In the genomic region with DNA sequence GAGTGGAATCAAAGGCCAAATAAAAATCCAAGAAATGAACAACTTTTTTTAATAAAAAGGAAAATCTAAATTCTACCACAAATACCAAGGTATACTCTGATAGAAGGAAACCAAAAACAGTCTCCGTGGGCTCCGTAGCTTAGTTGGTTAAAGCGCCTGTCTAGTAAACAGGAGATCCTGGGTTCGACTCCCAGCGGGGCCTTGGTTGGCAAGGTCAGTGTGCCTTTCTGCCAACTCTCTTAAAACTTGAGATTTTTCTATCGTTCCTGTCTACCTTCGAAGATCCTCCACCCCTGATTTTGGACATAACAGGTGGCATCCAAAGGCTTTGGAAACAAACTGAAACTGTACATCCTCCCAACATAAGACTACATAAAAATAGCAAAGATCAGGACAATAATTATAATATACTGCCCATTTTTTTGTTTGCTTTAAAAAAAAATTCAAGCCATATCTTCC, we compare ENCODE assay signal across 17 cellular contexts.
A peak's percentile ranks its signal among the peaks of the same experiment; 100 is the strongest.
DNase-seq lines count a peak whose midpoint lies in the region; ATAC-seq, FAIRE-seq and TF ChIP-seq lines count a peak whose summit lies in the region.
"Had no signal": no experiment of that assay in that cellular context is flagged by ENCODE, and none has a peak within 500 bp of the region (broad histone marks: within the 10 kb centered on the region; RNA-seq: fewer than 3 reads in every experiment).

No MANE protein-coding gene starts in this region.

- no peaks in the 10 kb centered on the region for H3K79me2 ChIP-seq in K562 (ENCODE audit: control insufficient read depth, insufficient read depth, low read length)
- H3K79me2 ChIP-seq: hepatocyte had no signal

- intact Hi-C loops in A673 (cut with micrococcal nuclease; ENCODE audit: unreplicated experiment): no loop called here
- intact Hi-C loops in K562 (cut with micrococcal nuclease): loop anchor here (5.0 kb wide), 1 partner anchor 216 kb away; no protein-coding TSS in a partner anchor

- peak overlapping the region; percentile 86 for H3K4me2 ChIP-seq in K562 (ENCODE audit: insufficient read depth, low read length)
- H3K4me2 ChIP-seq: hepatocyte, neural progenitor cell had no signal

- H4K20me1 ChIP-seq in K562 (replicated peaks; ENCODE audit: control insufficient read depth, insufficient read depth, low read length): no peaks in the 10 kb centered on the region

- H3K4me3 ChIP-seq in A673 (ENCODE audit: low read depth, low read length, poor library complexity, severe bottlenecking): no peak overlapping the region
- H3K4me3 ChIP-seq in NB4 (ENCODE audit: low read depth, low read length): no peak overlapping the region
- H3K4me3 ChIP-seq in K562: peak overlapping the region; percentile 63
- H3K4me3 ChIP-seq: cardiac muscle cell, hepatocyte, lower lobe of right lung, neural progenitor cell had no signal

- no peak for TF ChIP-seq CTCF in A673 (conservative IDR thresholded peaks at IDR 0.05; ENCODE audit: low read depth, low read length)
- TF ChIP-seq CTCF in NB4 (IDR thresholded peaks at IDR 0.05; ENCODE audit: low read depth, low read length): no peak
- no peak for TF ChIP-seq CTCF in K562 (IDR thresholded peaks at IDR 0.05 in 2 of 3, conservative IDR thresholded peaks at IDR 0.05 in 1 of 3; ENCODE audit: insufficient read depth in 2 of 3, low read depth in 1 of 3, low read length in 3 of 3)

- 1% methylated on average over 7 of the region's 7 CpGs for WGBS in K562 (ENCODE audit: insufficient coverage, low coverage, missing lambda C conversion rate)

- FAIRE-seq in G401.6 (lab: Jason Lieb, UNC) (peak; percentile 91), K562 (lab: Jason Lieb, UNC) (no peak)

- H3K27me3 ChIP-seq in A673 (replicated peaks; ENCODE audit: insufficient read depth, low read depth, low read length, poor library complexity) (peaks cover 4% of the 10 kb centered on the region), K562 (ENCODE audit: control insufficient read depth in 2 of 2, insufficient read depth in 2 of 2, low read length in 2 of 2) (no peaks in the 10 kb centered on the region)

- CTCF ChIA-PET in A673 (lab: Charles Lee) (no interaction called here), K562 (lab: Yijun Ruan, JAX; ENCODE audit: low intra/inter-chr PET ratio) (no interaction called here)

- peak overlapping the region; percentile 92 for H2AFZ ChIP-seq in K562 (ENCODE audit: low read depth, low read length)
- H2AFZ ChIP-seq: hepatocyte, neural progenitor cell had no signal

- no peak for TF ChIP-seq POLR2A in NB4 (IDR thresholded peaks at IDR 0.05; ENCODE audit: extremely low read depth, insufficient read length)
- no peak for TF ChIP-seq POLR2A in K562 (conservative IDR thresholded peaks at IDR 0.05)

- no peaks in the 10 kb centered on the region for H3K36me3 ChIP-seq in A673 (ENCODE audit: insufficient read depth, low read length, poor library complexity, severe bottlenecking)
- H3K36me3 ChIP-seq in K562 (ENCODE audit: control insufficient read depth, insufficient read depth, low read length): no peaks in the 10 kb centered on the region
- H3K36me3 ChIP-seq: cardiac muscle cell, lower lobe of right lung, neural progenitor cell had no signal

- no peaks in the 10 kb centered on the region for H3K9me1 ChIP-seq in K562 (ENCODE audit: control insufficient read depth, insufficient read depth, low read length)

- peak overlapping the region in 1 of 2 experiments; percentile 86; a peak in 2 of 4 replicates for H3K9ac ChIP-seq in K562 (ENCODE audit: insufficient read depth in 1 of 2, low read depth in 2 of 2, low read length in 2 of 2)
- H3K9ac ChIP-seq: neural progenitor cell had no signal

- H3K27ac ChIP-seq in A673 (ENCODE audit: low read depth, low read length, poor library complexity, severe bottlenecking): no peak overlapping the region
- peak overlapping the region; percentile 80; the same call in 2 of the 3 replicates for H3K27ac ChIP-seq in K562 (ENCODE audit: extremely low read depth, low read depth, low read length)
- H3K27ac ChIP-seq: cardiac muscle cell, hepatocyte, HL-60, lower lobe of right lung, neural progenitor cell had no signal

- peak; percentile 50 for ATAC-seq in K562
- no peak for ATAC-seq in HG02610 (IDR thresholded peaks at IDR 0.05; ENCODE audit: unreplicated experiment)
- ATAC-seq: lower lobe of right lung had no signal

- POLR2A ChIA-PET in A673 (lab: Charles Lee; ENCODE audit: low non-redundant PET) (no interaction called here), K562 (lab: Yijun Ruan, JAX) (interaction anchor here (0.6 to 2.1 kb wide), 7 partner anchors 12 to 1582 kb away, joined by 3 to 8 read pairs (median 4); no protein-coding TSS in a partner anchor)

- peak; percentile 75 for DNase-seq in A673 (ENCODE audit: low spot score)
- peak; percentile 34 for DNase-seq in NB4 (ENCODE audit: low read depth)
- peak; percentile 51 to 93 (median 70) for DNase-seq in K562 (ENCODE audit: extremely low read depth in 1 of 4, low spot score in 3 of 4)
- no peak for DNase-seq in NCI-H128 (lab: John Stamatoyannopoulos, UW; ENCODE audit: unreplicated experiment)
- DNase-seq in KBM-7: no peak
- no peak for DNase-seq in Kasumi-1 (lab: John Stamatoyannopoulos, UW)
- DNase-seq: activated CD8-positive, alpha-beta memory T cell treated with anti-CD3 and anti-CD28 coated beads for 24 hours; activated naive CD4-positive, alpha-beta T cell treated with anti-CD3 and anti-CD28 coated beads for 36 hours; C1 segment of cervical spinal cord; lower lobe of right lung; NCI-H1417 treated with DMSO at 0.1 percent for 48 hours had no signal

- 0 out of 4 replicates have a peak, but pooled peaks of 1 of the 2 experiments have one; percentile 9 for TF ChIP-seq RAD21 in K562 (CRISPR knock-in tag; conservative IDR thresholded peaks at IDR 0.05 in 1 of 2, IDR thresholded peaks at IDR 0.05 in 1 of 2)

- BruUV-seq in A673 (replicated peaks; lab: Mats Ljungman, UMichigan): no TSS peak
- no TSS peak for BruUV-seq in K562 (replicated peaks; lab: Mats Ljungman, UMichigan)

- H3K9me3 ChIP-seq in A673 (ENCODE audit: low read depth, low read length, poor library complexity, severe bottlenecking) (no peaks in the 10 kb centered on the region), K562 (replicated peaks; ENCODE audit: control insufficient read depth, insufficient read depth, low read depth, low read length) (no peaks in the 10 kb centered on the region)
- H3K9me3 ChIP-seq: lower lobe of right lung had no signal

- peak; percentile 65 for TF ChIP-seq EP300 in K562 (IDR thresholded peaks at IDR 0.05; ENCODE audit: low read length)

- in situ Hi-C loops in K562 (cut with MboI) (no loop called here), KBM-7 (cut with MboI; ENCODE audit: low pct_unique_long_range_greater_than_20kb, low sequenced_read_pairs) (no loop called here)

- no peaks in the 10 kb centered on the region for H3K4me1 ChIP-seq in A673 (ENCODE audit: insufficient read depth, low read length, poor library complexity, severe bottlenecking)
- peaks cover 7 to 10% of the 10 kb centered on the region in 2 experiments; a peak in 4 of 5 replicates for H3K4me1 ChIP-seq in K562 (replicated peaks in 1 of 2; ENCODE audit: control insufficient read depth in 2 of 2, insufficient read depth in 2 of 2, low read length in 2 of 2)

TF ChIP-seq in K562, 482 proteins besides CTCF, POLR2A, EP300 and RAD21 (continues in another document):
- TF ChIP-seq ARHGAP35 (IDR thresholded peaks at IDR 0.05; ENCODE audit: partially characterized antibody): no peak
- TF ChIP-seq, protein P1, sequence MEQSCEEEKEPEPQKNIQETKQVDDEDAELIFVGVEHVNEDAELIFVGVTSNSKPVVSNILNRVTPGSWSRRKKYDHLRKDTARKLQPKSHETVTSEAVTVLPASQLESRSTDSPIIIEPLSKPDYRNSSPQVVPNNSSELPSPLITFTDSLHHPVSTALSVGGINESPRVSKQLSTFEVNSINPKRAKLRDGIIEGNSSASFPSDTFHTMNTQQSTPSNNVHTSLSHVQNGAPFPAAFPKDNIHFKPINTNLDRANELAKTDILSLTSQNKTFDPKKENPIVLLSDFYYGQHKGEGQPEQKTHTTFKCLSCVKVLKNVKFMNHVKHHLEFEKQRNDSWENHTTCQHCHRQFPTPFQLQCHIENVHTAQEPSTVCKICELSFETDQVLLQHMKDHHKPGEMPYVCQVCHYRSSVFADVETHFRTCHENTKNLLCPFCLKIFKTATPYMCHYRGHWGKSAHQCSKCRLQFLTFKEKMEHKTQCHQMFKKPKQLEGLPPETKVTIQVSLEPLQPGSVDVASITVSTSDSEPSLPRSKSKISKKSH (CRISPR knock-in tag; IDR thresholded peaks at IDR 0.05): no peak
- TF ChIP-seq PPARD (CRISPR knock-in tag; IDR thresholded peaks at IDR 0.05): no peak
- no peak for TF ChIP-seq ZNF121 (CRISPR knock-in tag; conservative IDR thresholded peaks at IDR 0.05)
- TF ChIP-seq CHCHD3 (CRISPR knock-in tag; IDR thresholded peaks at IDR 0.05): 0 out of 2 replicates have a peak, but pooled peaks have one; percentile 31

Comparison
In these comparisons a context has a peak if more than half of its experiments do, and no peak if none do; other contexts are left out.
1. DNase-seq: peak in A673 (single experiment), NB4 (single experiment) and K562 (4 of 4); none in NCI-H128 (single experiment), KBM-7 (single experiment) and Kasumi-1 (0 of 2).